9 cellular contexts compared by ENCODE assay signal in the genomic region with DNA sequence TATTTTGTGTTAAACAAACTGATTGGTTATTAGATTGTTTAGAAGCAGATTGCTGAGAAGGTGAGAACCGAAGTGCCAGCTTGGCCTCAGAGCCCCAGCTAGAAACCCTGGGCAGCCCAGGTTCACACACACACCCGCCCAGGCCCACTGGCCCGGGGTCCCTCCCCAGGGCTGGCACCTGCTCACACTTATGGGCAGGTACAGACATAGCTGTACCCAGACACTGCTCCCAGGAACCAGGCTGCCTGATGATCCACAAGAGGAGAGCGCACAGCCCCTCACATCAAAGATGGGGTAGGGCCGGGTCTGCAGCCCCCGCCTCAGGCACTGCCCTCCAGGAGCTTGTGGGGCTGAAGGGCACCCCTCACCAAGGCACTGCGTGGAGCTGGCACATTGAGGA. TPM values are rescaled to one million over a fixed set of nuclear protein-coding genes. Genes with fewer than 3 reads are reported as not detected.
"Had no signal": no experiment of that assay in that cellular context is flagged by ENCODE, and none has a peak within 500 bp of the region (broad histone marks: within the 10 kb centered on the region; RNA-seq: fewer than 3 reads in every experiment).

No MANE protein-coding gene starts in this region.

- H3K9me3 ChIP-seq: HAP-1 had no signal

- ATAC-seq: GM23338, HCT116, HepG2 had no signal

- H3K4me3 ChIP-seq: GM23338, HAP-1 had no signal

- H3K36me3 ChIP-seq: HAP-1 had no signal

- H3K36me3 Mint-ChIP-seq: IgD-negative memory B cell had no signal

- H3K4me1 ChIP-seq: HAP-1 had no signal

- H3K4me2 ChIP-seq: GM23338 had no signal

- H3K27ac Mint-ChIP-seq: GM23338, HFFc6, IgD-negative memory B cell had no signal

- DNase-seq: H7, HFFc6, KBM-7 had no signal

- H2AFZ ChIP-seq: GM23338 had no signal

- H3K4me3 Mint-ChIP-seq: HFFc6, IgD-negative memory B cell had no signal

- H3K9me3 Mint-ChIP-seq: GM23338, HFFc6, IgD-negative memory B cell had no signal

RNA-seq across cellular contexts. Expression of a gene that starts 33.2 kb away (rescaled TPM):
- total RNA-seq: GM23338, H7, HepG2, HFFc6, HT1080 had no signal
- polyA plus RNA-seq: GM23338, HepG2, IgD-negative memory B cell had no signal

RNA-seq across cellular contexts. Expression of a gene that starts 55.6 kb away (rescaled TPM):
- total RNA-seq: HepG2, HFFc6 had no signal
- polyA plus RNA-seq: HepG2, IgD-negative memory B cell had no signal
